ENCODE assay signal across 9 cellular contexts in genomic region chr14:78863143-78863542, GRCh38.
DNase-seq lines count a peak whose midpoint lies in the region; ATAC-seq, FAIRE-seq and TF ChIP-seq lines count a peak whose summit lies in the region.
"Had no signal": no experiment of that assay in that cellular context is flagged by ENCODE, and none has a peak within 500 bp of the region (broad histone marks: within the 10 kb centered on the region; RNA-seq: fewer than 3 reads in every experiment).

No MANE protein-coding gene starts in this region.

- FAIRE-seq in GM12891 (lab: Jason Lieb, UNC), result no peak
- no peak for FAIRE-seq in RCC 7860 (lab: Jason Lieb, UNC)

- TF ChIP-seq POLR2A in Peyer's patch (IDR thresholded peaks at IDR 0.05) (no peak), GM12891 (IDR thresholded peaks at IDR 0.05; ENCODE audit: low read depth, low read length) (no peak)

- H3K36me3 ChIP-seq in DND-41 (ENCODE audit: insufficient read depth, low read length) (no peaks in the 10 kb centered on the region), Peyer's patch (no peaks in the 10 kb centered on the region)

- no peak overlapping the region for H3K9ac ChIP-seq in DND-41 (ENCODE audit: low read depth, low read length)
- H3K9ac ChIP-seq: parathyroid adenoma had no signal

- no peak overlapping the region for H3K27ac ChIP-seq in DND-41 (ENCODE audit: low read length)
- no peak overlapping the region for H3K27ac ChIP-seq in Peyer's patch
- H3K27ac ChIP-seq: parathyroid adenoma had no signal

- no peaks in the 10 kb centered on the region for H3K79me2 ChIP-seq in DND-41 (ENCODE audit: insufficient read depth, low read length)
- H3K79me2 ChIP-seq: parathyroid adenoma had no signal

- H3K27me3 ChIP-seq in DND-41 (ENCODE audit: insufficient read depth, low read length, poor library complexity) (no peaks in the 10 kb centered on the region), Peyer's patch (no peaks in the 10 kb centered on the region)

- H3K4me1 ChIP-seq in DND-41 (ENCODE audit: insufficient read depth, low read length), result no peaks in the 10 kb centered on the region
- no peaks in the 10 kb centered on the region for H3K4me1 ChIP-seq in Peyer's patch
- H3K4me1 ChIP-seq: parathyroid adenoma had no signal

- no peak overlapping the region for H3K4me2 ChIP-seq in DND-41 (ENCODE audit: insufficient read depth, low read length)

- no peaks in the 10 kb centered on the region for H3K9me3 ChIP-seq in DND-41 (ENCODE audit: insufficient read depth, low read length, severe bottlenecking)
- H3K9me3 ChIP-seq in Peyer's patch, result no peaks in the 10 kb centered on the region

- no peak overlapping the region for H2AFZ ChIP-seq in DND-41 (ENCODE audit: low read depth, low read length)
- H2AFZ ChIP-seq: parathyroid adenoma had no signal

- ATAC-seq in DND-41 (ENCODE audit: insufficient read depth, low read depth), result peak; percentile 85

- no peak for TF ChIP-seq CTCF in DND-41 (IDR thresholded peaks at IDR 0.05; ENCODE audit: borderline replicate concordance, extremely low read depth, low read length, poor library complexity, severe bottlenecking)
- TF ChIP-seq CTCF in Peyer's patch (IDR thresholded peaks at IDR 0.05), result no peak

- H3K4me3 ChIP-seq in DND-41 (ENCODE audit: low read depth in 1 of 2, low read length in 2 of 2), result no peak overlapping the region
- H3K4me3 ChIP-seq in Peyer's patch, result no peak overlapping the region

- peak; percentile 68 for DNase-seq in DND-41
- peak; percentile 35 for DNase-seq in HK-2 (ENCODE audit: unreplicated experiment)
- peak; percentile 2 for DNase-seq in activated CD4-positive, alpha-beta T cell treated with anti-CD3 and anti-CD28 coated beads, Interleukin-2, amount 50 U/mL, for 1 hour
- peak; percentile 32 for DNase-seq in iris pigment epithelial cell (ENCODE audit: low read depth)
- no peak for DNase-seq in Peyer's patch
- DNase-seq in activated CD8-positive, alpha-beta memory T cell treated with anti-CD3 and anti-CD28 coated beads for 24 hours, result no peak
- DNase-seq in GM12891 (ENCODE audit: insufficient read length, low spot score), result no peak
- DNase-seq in RCC 7860 (ENCODE audit: low spot score), result no peak

- H4K20me1 ChIP-seq in DND-41 (ENCODE audit: insufficient read depth, low read length), result no peaks in the 10 kb centered on the region

TF ChIP-seq in GM12891, 5 proteins besides CTCF, POLR2A, EP300 and RAD21:
- TF ChIP-seq POLR2AphosphoS5 (IDR thresholded peaks at IDR 0.05; ENCODE audit: low read depth, low read length) (no peak), TAF1 (IDR thresholded peaks at IDR 0.05; ENCODE audit: low read depth, low read length) (no peak), PAX5 (IDR thresholded peaks at IDR 0.05; ENCODE audit: insufficient read depth, low read length, severe bottlenecking) (no peak), SPI1 (IDR thresholded peaks at IDR 0.05; ENCODE audit: low read depth, low read length) (no peak), POU2F2 (IDR thresholded peaks at IDR 0.05; ENCODE audit: low read depth, low read length) (no peak)

Comparison
In these comparisons a context has a peak if more than half of its experiments do, and no peak if none do; other contexts are left out.
1. DNase-seq: peak in DND-41 (single experiment), HK-2 (single experiment), activated CD4-positive, alpha-beta T cell treated with anti-CD3 and anti-CD28 coated beads, Interleukin-2, amount 50 U/mL, for 1 hour (single experiment) and iris pigment epithelial cell (single experiment); none in Peyer's patch (0 of 3), activated CD8-positive, alpha-beta memory T cell treated with anti-CD3 and anti-CD28 coated beads for 24 hours (single experiment), GM12891 (single experiment) and RCC 7860 (single experiment).